Comparison of ENCODE assay signal across 18 cellular contexts in the genomic region with DNA sequence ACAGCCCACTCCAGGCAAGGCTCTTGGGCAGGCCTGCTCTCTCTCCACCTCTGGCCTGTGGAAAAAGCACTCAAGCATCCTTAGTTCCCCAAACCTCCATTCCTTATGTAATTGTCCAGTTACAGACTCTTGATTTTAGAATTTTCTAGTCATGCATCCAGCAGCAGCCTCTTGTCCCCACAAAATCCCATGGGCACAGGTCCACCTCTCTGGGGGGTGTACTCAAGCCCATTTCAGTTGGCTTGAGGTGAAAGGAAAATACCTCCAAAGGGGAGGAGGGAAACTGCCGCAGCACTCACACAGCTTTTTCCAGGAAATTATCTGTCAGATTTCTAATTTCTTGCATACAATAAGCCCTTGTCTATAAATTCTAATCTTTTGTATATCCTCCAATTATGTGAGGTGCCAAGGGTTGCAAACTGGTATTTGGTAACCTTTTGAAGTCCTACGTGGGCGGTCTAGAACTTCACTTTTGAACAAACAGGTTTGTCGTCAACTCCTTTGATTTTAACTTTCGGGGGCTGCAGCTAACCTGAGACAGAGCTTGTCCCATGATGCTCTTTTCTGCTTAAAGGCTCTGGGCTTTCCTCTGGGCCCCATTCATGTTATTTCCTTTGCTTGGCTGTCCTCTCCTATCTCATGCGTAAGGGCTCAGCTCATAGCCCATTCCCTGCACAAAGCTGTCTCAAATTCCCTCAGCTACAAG.
A peak's percentile ranks its signal among the peaks of the same experiment; 100 is the strongest.
DNase-seq lines count a peak whose midpoint lies in the region; ATAC-seq, FAIRE-seq and TF ChIP-seq lines count a peak whose summit lies in the region.
"Had no signal": no experiment of that assay in that cellular context is flagged by ENCODE, and none has a peak within 500 bp of the region (broad histone marks: within the 10 kb centered on the region; RNA-seq: fewer than 3 reads in every experiment).

No MANE protein-coding gene starts in this region.

- intact Hi-C loops in activated CD4-positive, alpha-beta T cell treated with anti-CD3 and anti-CD28 coated beads for 36 hours (cut with DNase I, micrococcal nuclease), result no loop called here
- intact Hi-C loops in mammary epithelial cell (cut with micrococcal nuclease), result no loop called here
- intact Hi-C loops in MCF 10A (cut with micrococcal nuclease), result no loop called here
- intact Hi-C loops in naive thymus-derived CD4-positive, alpha-beta T cell (cut with micrococcal nuclease), result no loop called here
- intact Hi-C loops in thyroid gland (cut with DNase I), result no loop called here

- H4K20me1 ChIP-seq in mammary epithelial cell (ENCODE audit: insufficient read depth, low read length), result no peaks in the 10 kb centered on the region

- H3K4me3 Mint-ChIP-seq in activated CD4-positive, alpha-beta T cell treated with anti-CD3 and anti-CD28 coated beads for 36 hours, result peak overlapping the region; percentile 29
- H3K4me3 Mint-ChIP-seq in MCF 10A (ENCODE audit: unreplicated experiment) (no peak overlapping the region), endodermal cell (no peak overlapping the region)
- H3K4me3 Mint-ChIP-seq in naive thymus-derived CD4-positive, alpha-beta T cell, result peak overlapping the region in 3 of 10 donors; percentile 5 to 49 (median 29)

- peaks cover 2% of the 10 kb centered on the region for H3K9me3 Mint-ChIP-seq in activated CD4-positive, alpha-beta T cell treated with anti-CD3 and anti-CD28 coated beads for 36 hours (ENCODE audit: low read depth)
- H3K9me3 Mint-ChIP-seq in MCF 10A (ENCODE audit: unreplicated experiment) (no peaks in the 10 kb centered on the region), endodermal cell (no peaks in the 10 kb centered on the region)
- peaks cover 0 to 3% (median 0%) of the 10 kb centered on the region in 11 donors for H3K9me3 Mint-ChIP-seq in naive thymus-derived CD4-positive, alpha-beta T cell

- H3K4me1 Mint-ChIP-seq in activated CD4-positive, alpha-beta T cell treated with anti-CD3 and anti-CD28 coated beads for 36 hours, result peaks cover 33% of the 10 kb centered on the region
- no peaks in the 10 kb centered on the region for H3K4me1 Mint-ChIP-seq in MCF 10A (ENCODE audit: insufficient read depth, unreplicated experiment)
- peaks cover 14 to 28% (median 22%) of the 10 kb centered on the region in 7 donors for H3K4me1 Mint-ChIP-seq in naive thymus-derived CD4-positive, alpha-beta T cell
- no peaks in the 10 kb centered on the region for H3K4me1 Mint-ChIP-seq in endodermal cell

- peak; percentile 40 for DNase-seq in activated CD4-positive, alpha-beta T cell treated with anti-CD3 and anti-CD28 coated beads for 36 hours
- no peak for DNase-seq in activated CD4-positive, alpha-beta T cell treated with anti-CD3 and anti-CD28 coated beads for 1 hour
- DNase-seq in mammary epithelial cell, result no peak
- no peak for DNase-seq in MCF 10A (ENCODE audit: unreplicated experiment)
- peak in 1 of 9 donors; percentile 11 for DNase-seq in naive thymus-derived CD4-positive, alpha-beta T cell
- DNase-seq in thyroid gland, result peak; percentile 79 to 80
- no peak for DNase-seq in endodermal cell
- DNase-seq in urothelium cell line (ENCODE audit: low spot score), result no peak
- DNase-seq: DMS153, EL, Karpas-422, NCI-H1105 treated with DMSO at 0.1 percent for 48 hours, NCI-H1930, NCI-H2171 treated with DMSO at 0.1 percent for 48 hours, NCI-H774, PC-9 had no signal

- no TSS peak for BruUV-seq in mammary epithelial cell (replicated peaks; lab: Mats Ljungman, UMichigan)
- no TSS peak for BruUV-seq in MCF 10A (replicated peaks; lab: Mats Ljungman, UMichigan)

- H2AFZ ChIP-seq in mammary epithelial cell (ENCODE audit: low read depth, low read length), result peak overlapping the region; percentile 20
- H2AFZ ChIP-seq: PC-9 had no signal

- dilution Hi-C loops in mammary epithelial cell (cut with HindIII; ENCODE audit: low sequenced_read_pairs), result no loop called here

- FAIRE-seq in urothelium cell line (lab: Jason Lieb, UNC), result no peak
- FAIRE-seq: H54 had no signal

- TF ChIP-seq CTCF in mammary epithelial cell (conservative IDR thresholded peaks at IDR 0.05 in 1 of 2, IDR thresholded peaks at IDR 0.05 in 1 of 2; ENCODE audit: extremely low read depth in 1 of 2, insufficient read depth in 1 of 2, low read depth in 1 of 2, low read length in 2 of 2), result no peak
- TF ChIP-seq CTCF in MCF 10A (IDR thresholded peaks at IDR 0.05; ENCODE audit: unreplicated experiment), result no peak
- TF ChIP-seq CTCF in thyroid gland (IDR thresholded peaks at IDR 0.05), result no peak
- TF ChIP-seq CTCF in endodermal cell (conservative IDR thresholded peaks at IDR 0.05), result no peak

- H3K27ac ChIP-seq in mammary epithelial cell (ENCODE audit: insufficient read depth, low read depth, low read length), result no peak overlapping the region
- H3K27ac ChIP-seq in naive thymus-derived CD4-positive, alpha-beta T cell (ENCODE audit: low read depth, low read length), result no peak overlapping the region
- H3K27ac ChIP-seq in thyroid gland, result peak overlapping the region in 1 of 3 donors; percentile 2
- no peak overlapping the region for H3K27ac ChIP-seq in endodermal cell (ENCODE audit: low read depth, low read length)
- H3K27ac ChIP-seq: 22Rv1, PC-9 had no signal

- H3K27me3 ChIP-seq in mammary epithelial cell (ENCODE audit: insufficient read depth, low read length), result peaks cover 2% of the 10 kb centered on the region
- H3K27me3 ChIP-seq in naive thymus-derived CD4-positive, alpha-beta T cell (ENCODE audit: control insufficient read depth in 2 of 2, insufficient read depth in 2 of 2, low read length in 2 of 2), result no peaks in the 10 kb centered on the region
- no peaks in the 10 kb centered on the region for H3K27me3 ChIP-seq in thyroid gland
- no peaks in the 10 kb centered on the region for H3K27me3 ChIP-seq in endodermal cell (ENCODE audit: control insufficient read depth, insufficient read depth, low read length, poor library complexity, severe bottlenecking)

- H3K36me3 Mint-ChIP-seq in activated CD4-positive, alpha-beta T cell treated with anti-CD3 and anti-CD28 coated beads for 36 hours (ENCODE audit: low read depth), result peaks cover 2% of the 10 kb centered on the region
- H3K36me3 Mint-ChIP-seq in MCF 10A (ENCODE audit: insufficient read depth, unreplicated experiment) (no peaks in the 10 kb centered on the region), endodermal cell (ENCODE audit: low read depth) (no peaks in the 10 kb centered on the region)
- peaks cover 0 to 7% (median 0%) of the 10 kb centered on the region in 5 donors for H3K36me3 Mint-ChIP-seq in naive thymus-derived CD4-positive, alpha-beta T cell

- H3K79me2 ChIP-seq in mammary epithelial cell (ENCODE audit: insufficient read depth, low read length), result no peaks in the 10 kb centered on the region

- H3K27me3 Mint-ChIP-seq in activated CD4-positive, alpha-beta T cell treated with anti-CD3 and anti-CD28 coated beads for 36 hours, result no peaks in the 10 kb centered on the region
- H3K27me3 Mint-ChIP-seq in MCF 10A (ENCODE audit: insufficient read depth, unreplicated experiment) (peaks cover 14% of the 10 kb centered on the region), endodermal cell (ENCODE audit: insufficient read depth) (no peaks in the 10 kb centered on the region)
- peaks cover 0 to 13% (median 0%) of the 10 kb centered on the region in 5 donors for H3K27me3 Mint-ChIP-seq in naive thymus-derived CD4-positive, alpha-beta T cell

- no peak overlapping the region for H3K4me3 ChIP-seq in mammary epithelial cell (replicated peaks in 1 of 3; ENCODE audit: insufficient read depth in 1 of 3, low read depth in 2 of 3, low read length in 3 of 3)
- H3K4me3 ChIP-seq in naive thymus-derived CD4-positive, alpha-beta T cell (ENCODE audit: low read length), result no peak overlapping the region
- H3K4me3 ChIP-seq in thyroid gland (replicated peaks in 1 of 3), result no peak overlapping the region
- no peak overlapping the region for H3K4me3 ChIP-seq in endodermal cell (ENCODE audit: low read length)
- H3K4me3 ChIP-seq: PC-9 had no signal

- ATAC-seq in activated CD4-positive, alpha-beta T cell treated with anti-CD3 and anti-CD28 coated beads for 36 hours, result peak; percentile 88
- ATAC-seq in naive thymus-derived CD4-positive, alpha-beta T cell, result peak; percentile 27

- in situ Hi-C loops in mammary epithelial cell (cut with MboI; ENCODE audit: low sequenced_read_pairs in 2 of 2), result no loop called here

- H3K4me1 ChIP-seq in mammary epithelial cell (ENCODE audit: insufficient read depth, low read length), result no peaks in the 10 kb centered on the region
- peaks cover 0 to 8% of the 10 kb centered on the region in 2 donors for H3K4me1 ChIP-seq in naive thymus-derived CD4-positive, alpha-beta T cell (ENCODE audit: control insufficient read depth in 2 of 2, insufficient read depth in 2 of 2, low read length in 2 of 2)
- H3K4me1 ChIP-seq in thyroid gland, result no peaks in the 10 kb centered on the region
- no peaks in the 10 kb centered on the region for H3K4me1 ChIP-seq in endodermal cell (ENCODE audit: control insufficient read depth, insufficient read depth, low read length)

- H3K9me3 ChIP-seq in mammary epithelial cell (replicated peaks; ENCODE audit: insufficient read depth, low read length), result no peaks in the 10 kb centered on the region
- no peaks in the 10 kb centered on the region for H3K9me3 ChIP-seq in naive thymus-derived CD4-positive, alpha-beta T cell (ENCODE audit: control insufficient read depth in 2 of 3, low read length in 3 of 3)
- no peaks in the 10 kb centered on the region for H3K9me3 ChIP-seq in thyroid gland
- H3K9me3 ChIP-seq in endodermal cell (ENCODE audit: control insufficient read depth, low read length), result no peaks in the 10 kb centered on the region

- POLR2A ChIA-PET in activated CD4-positive, alpha-beta T cell treated with anti-CD3 and anti-CD28 coated beads for 36 hours (lab: Charles Lee), result no interaction called here
- POLR2A ChIA-PET in MCF 10A (lab: Yijun Ruan, JAX), result no interaction called here
- POLR2A ChIA-PET in naive thymus-derived CD4-positive, alpha-beta T cell (lab: Charles Lee), result interaction anchor here (0.6 to 1.8 kb wide), 4 partner anchors 10 to 117 kb away, joined by 3 to 4 read pairs (median 4); no protein-coding TSS in a partner anchor

- no peak for TF ChIP-seq POLR2A in thyroid gland (IDR thresholded peaks at IDR 0.05)

- CTCF ChIA-PET in activated CD4-positive, alpha-beta T cell treated with anti-CD3 and anti-CD28 coated beads for 36 hours (lab: Charles Lee), result interaction anchor here (0.6 to 1.8 kb wide), 7 partner anchors 8 to 470 kb away, joined by 3 to 5 read pairs (median 3); no protein-coding TSS in a partner anchor
- CTCF ChIA-PET in mammary epithelial cell (lab: Charles Lee; ENCODE audit: low non-redundant PET) (no interaction called here), MCF 10A (lab: Yijun Ruan, JAX) (no interaction called here)
- CTCF ChIA-PET in naive thymus-derived CD4-positive, alpha-beta T cell (lab: Charles Lee), result no interaction called here

- WGBS in mammary epithelial cell (ENCODE audit: low coverage, missing lambda C conversion rate), result 39% methylated on average over 6 of the region's 6 CpGs
- WGBS in thyroid gland, 2 donors, result 78 to 82% methylated on average over 6 of the region's 6 CpGs
- 93 to 95% methylated on average over 5 of the region's 6 CpGs for WGBS in endodermal cell (ENCODE audit: insufficient coverage in 1 of 2, insufficient read length in 1 of 2), 2 experiments

- peak overlapping the region; percentile 88 for H3K27ac Mint-ChIP-seq in activated CD4-positive, alpha-beta T cell treated with anti-CD3 and anti-CD28 coated beads for 36 hours
- H3K27ac Mint-ChIP-seq in MCF 10A (ENCODE audit: low read depth, unreplicated experiment), result no peak overlapping the region
- H3K27ac Mint-ChIP-seq in naive thymus-derived CD4-positive, alpha-beta T cell, result peak overlapping the region in 6 of 9 donors; percentile 7 to 71 (median 40)
- no peak overlapping the region for H3K27ac Mint-ChIP-seq in endodermal cell

- H3K36me3 ChIP-seq in mammary epithelial cell (ENCODE audit: insufficient read depth, low read length) (no peaks in the 10 kb centered on the region), thyroid gland (no peaks in the 10 kb centered on the region), endodermal cell (ENCODE audit: control insufficient read depth, insufficient read depth, low read length) (no peaks in the 10 kb centered on the region)
- H3K36me3 ChIP-seq in naive thymus-derived CD4-positive, alpha-beta T cell (ENCODE audit: control insufficient read depth in 2 of 3, insufficient read depth in 3 of 3, low read length in 3 of 3), result no peaks in the 10 kb centered on the region

- H3K4me2 ChIP-seq in mammary epithelial cell (ENCODE audit: insufficient read depth, low read depth, low read length), result no peak overlapping the region
- H3K4me2 ChIP-seq: PC-9 had no signal

- H3K9ac ChIP-seq in mammary epithelial cell (ENCODE audit: insufficient read depth, low read length) (no peak overlapping the region), endodermal cell (ENCODE audit: extremely low read depth, low read length, poor library complexity, severe bottlenecking) (no peak overlapping the region)

Comparison
In these comparisons a context has a peak if more than half of its experiments do, and no peak if none do; other contexts are left out.
1. DNase-seq: peak in activated CD4-positive, alpha-beta T cell treated with anti-CD3 and anti-CD28 coated beads for 36 hours (single experiment) and thyroid gland (2 of 2); none in activated CD4-positive, alpha-beta T cell treated with anti-CD3 and anti-CD28 coated beads for 1 hour (single experiment), mammary epithelial cell (single experiment), MCF 10A (single experiment), endodermal cell (single experiment) and urothelium cell line (single experiment).
2. H3K27ac Mint-ChIP-seq: peak in activated CD4-positive, alpha-beta T cell treated with anti-CD3 and anti-CD28 coated beads for 36 hours (single experiment) and naive thymus-derived CD4-positive, alpha-beta T cell (6 of 9); none in MCF 10A (single experiment) and endodermal cell (single experiment).